22 cellular contexts compared by ENCODE assay signal in the genomic region with DNA sequence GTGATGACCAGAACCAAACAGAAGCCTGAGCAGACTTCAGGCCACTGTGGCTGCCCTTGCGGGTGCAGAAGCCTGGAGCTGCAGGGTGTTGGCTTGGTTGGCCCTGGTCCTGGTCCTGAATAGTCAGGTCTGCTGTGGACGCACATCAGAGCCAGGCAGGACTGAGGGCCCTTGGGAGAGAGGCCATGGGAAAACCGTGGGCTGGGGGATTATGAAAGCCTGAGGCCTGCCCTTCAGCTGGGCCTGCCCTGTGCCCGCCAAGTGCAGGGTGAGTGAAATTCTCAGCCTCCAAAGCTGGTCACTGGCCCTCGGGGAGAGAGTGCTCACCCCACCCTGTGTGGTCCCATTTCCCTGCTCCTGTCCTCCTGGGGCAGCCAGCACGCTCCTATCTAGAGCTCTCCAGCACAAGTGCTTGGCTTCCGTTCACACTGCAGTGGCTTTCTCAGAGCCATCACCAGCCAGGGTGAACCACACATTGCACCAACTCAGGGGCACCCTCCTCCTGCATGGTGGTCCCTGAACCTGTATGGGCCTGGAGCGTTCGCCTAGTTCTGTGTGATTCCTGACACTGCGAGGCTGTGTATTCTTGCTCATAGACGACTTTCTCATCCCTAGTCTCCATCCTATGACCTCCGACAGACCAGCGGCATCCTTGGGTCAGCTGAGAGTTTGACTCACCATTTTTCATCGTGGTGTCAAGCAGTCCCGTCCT.
"Had no signal": no experiment of that assay in that cellular context is flagged by ENCODE, and none has a peak within 500 bp of the region (broad histone marks: within the 10 kb centered on the region; RNA-seq: fewer than 3 reads in every experiment).

No MANE protein-coding gene starts in this region.

- DNase-seq: activated CD4-positive, alpha-beta T cell treated with anti-CD3 and anti-CD28 coated beads for 4 hours; activated CD4-positive, alpha-beta T cell treated with anti-CD3 and anti-CD28 coated beads, Interleukin-2, amount 50 U/mL, for 48 hours; activated CD8-positive, alpha-beta memory T cell treated with anti-CD3 and anti-CD28 coated beads, Interleukin-2, amount 50 U/mL, for 48 hours; activated naive CD4-positive, alpha-beta T cell treated with anti-CD3 and anti-CD28 coated beads, Interleukin-2, amount 10 ng/mL, durations not matched to agents 7 days and 5 days; activated T-cell treated with anti-CD3 and anti-CD28 coated beads, Interleukin-2, amount 50 U/mL, for 4 hours; amygdala; cortex of kidney; heart right ventricle; mammary epithelial cell; midbrain; nephron progenitor cell; occipital lobe; right lobe of liver; stimulated activated CD4-positive, alpha-beta T cell treated with anti-CD3 and anti-CD28 coated beads, Interleukin-1b, Interleukin-23, amount 100 ng/mL, for 48 hours; T-helper 9 cell; testis; trophoblast cell had no signal

- H3K27ac ChIP-seq: epithelial cell of prostate, heart right ventricle, right lobe of liver, skin epidermis, testis, vagina had no signal

- H3K4me3 ChIP-seq: heart right ventricle, right lobe of liver, skin epidermis, testis, vagina had no signal

- H3K4me3 Mint-ChIP-seq: activated naive CD4-positive, alpha-beta T cell treated with anti-CD3 and anti-CD28 coated beads, Interleukin-2, amount 10 ng/mL, durations not matched to agents 7 days and 5 days; activated T-cell treated with anti-CD3 and anti-CD28 coated beads, Interleukin-2, amount 50 U/mL, for 4 hours; nephron progenitor cell; WTC11 had no signal

- H3K9me3 ChIP-seq: heart right ventricle, right lobe of liver, testis, vagina had no signal

- H3K4me1 ChIP-seq: right lobe of liver, vagina had no signal

- H3K36me3 Mint-ChIP-seq: activated naive CD4-positive, alpha-beta T cell treated with anti-CD3 and anti-CD28 coated beads, Interleukin-2, amount 10 ng/mL, durations not matched to agents 7 days and 5 days; WTC11 had no signal

- H3K36me3 ChIP-seq: heart right ventricle, right lobe of liver, vagina had no signal

- ATAC-seq: activated T-cell treated with anti-CD3 and anti-CD28 coated beads, Interleukin-2, amount 50 U/mL, for 4 hours; left lobe of liver; WTC11 had no signal

- H3K27me3 ChIP-seq: heart right ventricle, right lobe of liver, testis, vagina had no signal

- H3K27ac Mint-ChIP-seq: activated naive CD4-positive, alpha-beta T cell treated with anti-CD3 and anti-CD28 coated beads, Interleukin-2, amount 10 ng/mL, durations not matched to agents 7 days and 5 days; nephron progenitor cell; WTC11 had no signal

- H3K9me3 Mint-ChIP-seq: activated naive CD4-positive, alpha-beta T cell treated with anti-CD3 and anti-CD28 coated beads, Interleukin-2, amount 10 ng/mL, durations not matched to agents 7 days and 5 days; activated T-cell treated with anti-CD3 and anti-CD28 coated beads, Interleukin-2, amount 50 U/mL, for 4 hours; nephron progenitor cell; WTC11 had no signal
